Comparison of ENCODE assay signal across 20 cellular contexts in genomic region chr14:78398216-78398615, GRCh38.
A peak's percentile ranks its signal among the peaks of the same experiment; 100 is the strongest.
DNase-seq lines count a peak whose midpoint lies in the region; ATAC-seq, FAIRE-seq and TF ChIP-seq lines count a peak whose summit lies in the region.
"Had no signal": no experiment of that assay in that cellular context is flagged by ENCODE, and none has a peak within 500 bp of the region (broad histone marks: within the 10 kb centered on the region; RNA-seq: fewer than 3 reads in every experiment).

No MANE protein-coding gene starts in this region.

- ATAC-seq in HG02610 (IDR thresholded peaks at IDR 0.05; ENCODE audit: unreplicated experiment): peak; percentile 66
- ATAC-seq in GM12878: no peak
- no peak for ATAC-seq in naive thymus-derived CD4-positive, alpha-beta T cell
- ATAC-seq: A549; CD8-positive, alpha-beta T cell had no signal

- in situ Hi-C loops in GM12878 (cut with MboI): no loop called here

- TF ChIP-seq POLR2A in GM12878 (IDR thresholded peaks at IDR 0.05; ENCODE audit: low read depth, low read length): no peak

- peaks cover 0 to 14% (median 4%) of the 10 kb centered on the region in 11 donors for H3K9me3 Mint-ChIP-seq in naive thymus-derived CD4-positive, alpha-beta T cell

- CTCF ChIA-PET in GM12878 (lab: Yijun Ruan, JAX): no interaction called here
- CTCF ChIA-PET in naive thymus-derived CD4-positive, alpha-beta T cell (lab: Charles Lee): no interaction called here

- RAD21 ChIA-PET in GM12878 (lab: Charles Lee; ENCODE audit: unreplicated experiment): no interaction called here

- intact Hi-C loops in GM12878 (cut with micrococcal nuclease; ENCODE audit: unreplicated experiment): no loop called here
- intact Hi-C loops in naive thymus-derived CD4-positive, alpha-beta T cell (cut with micrococcal nuclease): no loop called here

- POLR2A ChIA-PET in GM12878 (lab: Charles Lee): interaction anchor here (0.7 kb wide), 1 partner anchor 662 kb away, joined by 3 read pairs; no protein-coding TSS in a partner anchor
- POLR2A ChIA-PET in naive thymus-derived CD4-positive, alpha-beta T cell (lab: Charles Lee): no interaction called here

- no peaks in the 10 kb centered on the region for H3K9me3 ChIP-seq in GM12878 (replicated peaks; ENCODE audit: control insufficient read depth, insufficient read depth, low read length)
- H3K9me3 ChIP-seq in naive thymus-derived CD4-positive, alpha-beta T cell (ENCODE audit: control insufficient read depth in 2 of 3, low read length in 3 of 3): no peaks in the 10 kb centered on the region
- H3K9me3 ChIP-seq: A549; BLaER1 treated with 17β-estradiol and CSF1 and Interleukin-3, amounts not matched to agents 10 nM and 100 nM; Caco-2 had no signal

- FAIRE-seq in GM12878 (lab: Jason Lieb, UNC): no peak
- FAIRE-seq: A549, D721Med, G401.6, GM12891 had no signal

- H3K4me1 Mint-ChIP-seq in naive thymus-derived CD4-positive, alpha-beta T cell: peaks cover 0 to 1% (median 0%) of the 10 kb centered on the region in 7 donors
- H3K4me1 Mint-ChIP-seq: B cell had no signal

- no peak overlapping the region for H3K27ac ChIP-seq in GM12878 (ENCODE audit: control insufficient read depth, insufficient read depth)
- H3K27ac ChIP-seq in naive thymus-derived CD4-positive, alpha-beta T cell (ENCODE audit: low read depth, low read length): no peak overlapping the region
- H3K27ac ChIP-seq: 22Rv1; A549; BLaER1 treated with 17β-estradiol and CSF1 and Interleukin-3, amounts not matched to agents 10 nM and 100 nM; C4-2B had no signal

- no peaks in the 10 kb centered on the region for H3K36me3 ChIP-seq in GM12878 (ENCODE audit: control insufficient read depth in 2 of 2, insufficient read depth in 2 of 2, low read length in 1 of 2)
- no peaks in the 10 kb centered on the region for H3K36me3 ChIP-seq in naive thymus-derived CD4-positive, alpha-beta T cell (ENCODE audit: control insufficient read depth in 2 of 3, insufficient read depth in 3 of 3, low read length in 3 of 3)
- H3K36me3 ChIP-seq: BLaER1 treated with 17β-estradiol and CSF1 and Interleukin-3, amounts not matched to agents 10 nM and 100 nM had no signal

- 0% methylated on average over 1 of the region's 1 CpG for WGBS in GM12878 (ENCODE audit: insufficient coverage, insufficient replicate concordance, low lambda C conversion rate, missing lambda C conversion rate)

- SMC1A ChIA-PET in GM12878 (lab: Charles Lee; ENCODE audit: uncharacterized antibody, unreplicated experiment): no interaction called here

- peaks cover 0 to 13% (median 0%) of the 10 kb centered on the region in 5 donors for H3K27me3 Mint-ChIP-seq in naive thymus-derived CD4-positive, alpha-beta T cell

- peaks cover 0 to 4% (median 0%) of the 10 kb centered on the region in 5 donors for H3K36me3 Mint-ChIP-seq in naive thymus-derived CD4-positive, alpha-beta T cell
- H3K36me3 Mint-ChIP-seq: CD8-positive, alpha-beta T cell had no signal

- peak; percentile 20 for DNase-seq in GM12865 (ENCODE audit: low read depth)
- no peak for DNase-seq in GM12878 (ENCODE audit: low read depth, low spot score)
- DNase-seq in globus pallidus (ENCODE audit: low spot score): no peak
- DNase-seq in naive thymus-derived CD4-positive, alpha-beta T cell: no peak
- DNase-seq: AML-193; Caco-2; Calu3; CD4-positive, alpha-beta T cell; CD8-positive, alpha-beta T cell; DMS79 treated with DMSO at 0.1 percent for 48 hours; GF-D8 had no signal

- BruUV-seq in GM12878 (replicated peaks; lab: Mats Ljungman, UMichigan): no TSS peak

- no peak overlapping the region for H3K9ac ChIP-seq in GM12878 (ENCODE audit: control insufficient read depth, insufficient read depth, low read length)
- H3K9ac ChIP-seq: BLaER1 treated with 17β-estradiol and CSF1 and Interleukin-3, amounts not matched to agents 10 nM and 100 nM had no signal

- TF ChIP-seq RAD21 in GM12878 (IDR thresholded peaks at IDR 0.05; ENCODE audit: insufficient read depth, low read depth, low read length): no peak

- H2AFZ ChIP-seq in GM12878 (ENCODE audit: control insufficient read depth, low read depth, low read length): no peak overlapping the region

- no peak for TF ChIP-seq CTCF in GM12865 (IDR thresholded peaks at IDR 0.05; ENCODE audit: insufficient read depth, low read depth, low read length, missing control alignments)
- TF ChIP-seq CTCF in GM12878 (IDR thresholded peaks at IDR 0.05 in 2 of 3, conservative IDR thresholded peaks at IDR 0.05 in 1 of 3; ENCODE audit: control insufficient read depth in 2 of 3, extremely low read depth in 1 of 3, insufficient read depth in 1 of 3, low read depth in 3 of 3, low read length in 3 of 3): no peak

- H3K4me3 Mint-ChIP-seq in naive thymus-derived CD4-positive, alpha-beta T cell: no peak overlapping the region
- H3K4me3 Mint-ChIP-seq: B cell; CD4-positive, alpha-beta T cell; CD8-positive, alpha-beta T cell had no signal

- H3K79me2 ChIP-seq in GM12878 (ENCODE audit: control insufficient read depth, insufficient read depth, low read length): no peaks in the 10 kb centered on the region

- no peaks in the 10 kb centered on the region for H3K27me3 ChIP-seq in GM12878 (replicated peaks in 1 of 2; ENCODE audit: control insufficient read depth in 2 of 2, insufficient read depth in 2 of 2, low read length in 1 of 2)
- no peaks in the 10 kb centered on the region for H3K27me3 ChIP-seq in naive thymus-derived CD4-positive, alpha-beta T cell (ENCODE audit: control insufficient read depth in 2 of 2, insufficient read depth in 2 of 2, low read length in 2 of 2)

- H3K4me3 ChIP-seq in GM12865 (ENCODE audit: low read depth, low read length): no peak overlapping the region
- no peak overlapping the region for H3K4me3 ChIP-seq in GM12878
- H3K4me3 ChIP-seq in naive thymus-derived CD4-positive, alpha-beta T cell (ENCODE audit: low read length): no peak overlapping the region
- H3K4me3 ChIP-seq: A549; BLaER1 treated with 17β-estradiol and CSF1 and Interleukin-3, amounts not matched to agents 10 nM and 100 nM had no signal

- no peak for TF ChIP-seq EP300 in GM12878 (IDR thresholded peaks at IDR 0.05; ENCODE audit: borderline replicate concordance in 1 of 2, control insufficient read depth in 1 of 2, low read depth in 2 of 2, low read length in 2 of 2)

- no peak overlapping the region for H3K4me2 ChIP-seq in GM12878 (ENCODE audit: control insufficient read depth, insufficient read depth)
- H3K4me2 ChIP-seq: A549; BLaER1 treated with 17β-estradiol and CSF1 and Interleukin-3, amounts not matched to agents 10 nM and 100 nM had no signal

- H3K4me1 ChIP-seq in GM12878 (ENCODE audit: control insufficient read depth, insufficient read depth, low read length): no peaks in the 10 kb centered on the region
- no peaks in the 10 kb centered on the region for H3K4me1 ChIP-seq in naive thymus-derived CD4-positive, alpha-beta T cell (ENCODE audit: control insufficient read depth in 2 of 2, insufficient read depth in 2 of 2, low read length in 2 of 2)
- H3K4me1 ChIP-seq: A549, Caco-2 had no signal

- no peaks in the 10 kb centered on the region for H4K20me1 ChIP-seq in GM12878 (ENCODE audit: control insufficient read depth, insufficient read depth)

- H3K27ac Mint-ChIP-seq in naive thymus-derived CD4-positive, alpha-beta T cell: no peak overlapping the region
- H3K27ac Mint-ChIP-seq: B cell; CD4-positive, alpha-beta T cell; CD8-positive, alpha-beta T cell had no signal

TF ChIP-seq in GM12878, 131 proteins besides CTCF, POLR2A, EP300 and RAD21:
- TF ChIP-seq RUNX3 (IDR thresholded peaks at IDR 0.05; ENCODE audit: low read length) (0 out of 2 replicates have a peak, but pooled peaks have one; percentile 6), JUNB (IDR thresholded peaks at IDR 0.05) (peak; percentile 47), DPF2 (IDR thresholded peaks at IDR 0.05) (no peak)
